In the genomic region with DNA sequence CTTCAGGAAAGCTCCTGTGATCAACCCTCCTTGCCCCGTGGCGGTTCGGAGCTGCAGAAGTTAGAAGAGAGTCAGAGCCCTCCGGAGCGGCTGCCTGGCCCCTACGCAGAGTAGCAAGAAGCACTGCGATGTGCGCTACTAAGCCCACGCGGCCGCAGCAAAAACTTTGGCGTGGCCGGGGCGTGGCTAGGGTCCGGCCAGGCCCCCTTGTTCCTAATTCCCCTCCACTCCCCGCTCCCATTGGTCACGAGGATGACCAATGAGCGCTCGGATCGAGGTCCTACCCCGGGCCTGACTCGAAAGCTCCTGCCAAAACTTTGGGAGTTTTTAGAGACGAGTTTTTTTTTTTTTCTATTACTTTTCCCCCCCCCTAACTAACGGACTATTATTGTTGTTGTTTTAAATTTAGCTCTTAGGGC, we compare ENCODE assay signal across 8 cellular contexts. TPM values are rescaled to one million over a fixed set of nuclear protein-coding genes. Genes with fewer than 3 reads are reported as not detected.
A peak's percentile ranks its signal among the peaks of the same experiment; 100 is the strongest.
DNase-seq lines count a peak whose midpoint lies in the region; ATAC-seq, FAIRE-seq and TF ChIP-seq lines count a peak whose summit lies in the region.

A gene with protein sequence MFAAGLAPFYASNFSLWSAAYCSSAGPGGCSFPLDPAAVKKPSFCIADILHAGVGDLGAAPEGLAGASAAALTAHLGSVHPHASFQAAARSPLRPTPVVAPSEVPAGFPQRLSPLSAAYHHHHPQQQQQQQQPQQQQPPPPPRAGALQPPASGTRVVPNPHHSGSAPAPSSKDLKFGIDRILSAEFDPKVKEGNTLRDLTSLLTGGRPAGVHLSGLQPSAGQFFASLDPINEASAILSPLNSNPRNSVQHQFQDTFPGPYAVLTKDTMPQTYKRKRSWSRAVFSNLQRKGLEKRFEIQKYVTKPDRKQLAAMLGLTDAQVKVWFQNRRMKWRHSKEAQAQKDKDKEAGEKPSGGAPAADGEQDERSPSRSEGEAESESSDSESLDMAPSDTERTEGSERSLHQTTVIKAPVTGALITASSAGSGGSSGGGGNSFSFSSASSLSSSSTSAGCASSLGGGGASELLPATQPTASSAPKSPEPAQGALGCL (plus strand): TSS at position 354 of the 419 bp plus-strand sequence. CDS start 415 bp downstream, outside the sequence.

- no peak within 1 kb of the TSS for H3K4ac ChIP-seq in H1 (replicated peaks; ENCODE audit: insufficient read length, low read depth, low read length)

- no peak within 1 kb of the TSS for H2BK15ac ChIP-seq in H1 (ENCODE audit: low read length)

- no peak within 1 kb of the TSS for H2BK120ac ChIP-seq in H1 (replicated peaks; ENCODE audit: low read depth, low read length)

- peaks cover 96% of the 10 kb centered on the region for H3K27me3 Mint-ChIP-seq in stimulated activated naive CD8-positive, alpha-beta T cell treated with anti-CD3 and anti-CD28 coated beads, Interleukin-15, amount 100 ng/mL, for 72 hours

- peak; percentile 58 for ATAC-seq in GM21390 (IDR thresholded peaks at IDR 0.05; ENCODE audit: unreplicated experiment)
- ATAC-seq in stimulated activated naive CD8-positive, alpha-beta T cell treated with anti-CD3 and anti-CD28 coated beads, Interleukin-15, amount 100 ng/mL, for 72 hours: peak; percentile 66

- H4K5ac ChIP-seq in H1 (ENCODE audit: insufficient read length, low read depth, low read length): no peak within 1 kb of the TSS

- no peaks in the 10 kb centered on the region for H3K79me2 ChIP-seq in H1 (ENCODE audit: control insufficient read depth in 1 of 2, insufficient read depth in 2 of 2, low read length in 2 of 2)

- TF ChIP-seq RAD21 in H1 (IDR thresholded peaks at IDR 0.05 in 1 of 2, conservative IDR thresholded peaks at IDR 0.05 in 1 of 2; ENCODE audit: low read depth in 2 of 2, low read length in 2 of 2): no peak

- H3K4me3 Mint-ChIP-seq in stimulated activated naive CD8-positive, alpha-beta T cell treated with anti-CD3 and anti-CD28 coated beads, Interleukin-15, amount 100 ng/mL, for 72 hours: peak within 1 kb of the TSS; percentile 85 to 91

- DNase-seq in ELR (ENCODE audit: low read depth) (peak; percentile 93), HTR-8/SVneo (ENCODE audit: insufficient read length, low spot score) (peak; percentile 97), T1000 (lab: John Stamatoyannopoulos, UW) (peak; percentile 74), H1 (ENCODE audit: low read depth in 1 of 2, low spot score in 2 of 2) (peak in 1 of 2 experiments; percentile 78), lower leg skin (ENCODE audit: low spot score in 2 of 2) (peak; percentile 84 to 98), NCI-H1105 treated with DMSO at 0.1 percent for 48 hours (lab: John Stamatoyannopoulos, UW) (no peak)
- peak; percentile 37 to 39 for DNase-seq in stimulated activated naive CD8-positive, alpha-beta T cell treated with anti-CD3 and anti-CD28 coated beads, Interleukin-15, amount 100 ng/mL, for 72 hours

- no peak within 1 kb of the TSS for H2BK12ac ChIP-seq in H1 (ENCODE audit: low read depth, low read length)

- WGBS in H1 (ENCODE audit: extremely low coverage in 1 of 2, insufficient coverage in 1 of 2, insufficient read length in 1 of 2, insufficient replicate concordance in 2 of 2, low coverage in 1 of 2, low lambda C conversion rate in 2 of 2, missing lambda C conversion rate in 1 of 2), 2 experiments: 4% methylated on average over 21 of the region's 24 CpGs; no CpG with 5 or more reads in 1 of the 2 experiments
- WGBS in lower leg skin, 2 donors: 0 to 1% methylated on average over 18 to 24 of the region's 24 CpGs

- H3K27ac Mint-ChIP-seq in stimulated activated naive CD8-positive, alpha-beta T cell treated with anti-CD3 and anti-CD28 coated beads, Interleukin-15, amount 100 ng/mL, for 72 hours: peak within 1 kb of the TSS in 1 of 2 donors; percentile 10

- no peak within 1 kb of the TSS for H3K23ac ChIP-seq in H1 (ENCODE audit: insufficient read length)

- H3K79me1 ChIP-seq in H1 (ENCODE audit: low read depth, low read length): no peaks in the 10 kb centered on the region

- FAIRE-seq in HTR-8/SVneo (lab: Jason Lieb, UNC) (peak; percentile 60), H1 (lab: Jason Lieb, UNC) (no peak)

- H3K56ac ChIP-seq in H1 (replicated peaks; ENCODE audit: insufficient read length, low read depth, low read length): no peak within 1 kb of the TSS

- TF ChIP-seq EP300 in H1 (IDR thresholded peaks at IDR 0.05; ENCODE audit: borderline replicate concordance in 1 of 2, low read depth in 2 of 2, low read length in 2 of 2): no peak

- POLR2A ChIA-PET in H1 (lab: Charles Lee; ENCODE audit: partially characterized antibody): interaction anchor here (0.6 to 2.3 kb wide), 5 partner anchors 8 to 114 kb away, joined by 3 to 12 read pairs (median 4); no protein-coding TSS in a partner anchor

- H3K4me1 ChIP-seq in H1 (replicated peaks in 1 of 4; ENCODE audit: control insufficient read depth in 3 of 4, insufficient read depth in 4 of 4, low read length in 3 of 4): peaks cover 10 to 28% (median 16%) of the 10 kb centered on the region in 4 experiments

- intact Hi-C loops in lower leg skin (cut with DNase I; ENCODE audit: low total_unique reads): no loop called here

- peaks cover 47% of the 10 kb centered on the region for H3K4me1 Mint-ChIP-seq in stimulated activated naive CD8-positive, alpha-beta T cell treated with anti-CD3 and anti-CD28 coated beads, Interleukin-15, amount 100 ng/mL, for 72 hours

- H3K27me3 ChIP-seq in H1 (replicated peaks in 1 of 4; ENCODE audit: control insufficient read depth in 3 of 4, extremely low read depth in 1 of 4, insufficient read depth in 3 of 4, low read length in 3 of 4): peaks cover 81 to 99% (median 93%) of the 10 kb centered on the region in 4 experiments

- TF ChIP-seq CTCF in H1 (IDR thresholded peaks at IDR 0.05; ENCODE audit: control extremely low read depth in 1 of 3, insufficient read depth in 1 of 3, low read depth in 1 of 3, low read length in 3 of 3) (no peak), lower leg skin (IDR thresholded peaks at IDR 0.05) (no peak)

- peaks cover 11 to 24% of the 10 kb centered on the region in 2 experiments for H4K20me1 ChIP-seq in H1 (replicated peaks in 1 of 2; ENCODE audit: control insufficient read depth in 1 of 2, insufficient read depth in 2 of 2, low read length in 2 of 2)

- H4K8ac ChIP-seq in H1 (ENCODE audit: extremely low read depth, insufficient read depth, low read length): no peak within 1 kb of the TSS

- H3K4me3 ChIP-seq in H1 (ENCODE audit: extremely low read depth in 1 of 4, insufficient read depth in 2 of 4, low read depth in 3 of 4, low read length in 4 of 4): peak within 1 kb of the TSS; percentile 24 to 65 (median 37); a peak in 7 of 8 replicates
- peak within 1 kb of the TSS; percentile 57 for H3K4me3 ChIP-seq in lower leg skin (ENCODE audit: low read depth, poor library complexity, severe bottlenecking)

- TF ChIP-seq POLR2A in H1 (IDR thresholded peaks at IDR 0.05; ENCODE audit: control extremely low read depth in 1 of 2, low read depth in 2 of 2, low read length in 2 of 2) (no peak), lower leg skin (IDR thresholded peaks at IDR 0.05) (no peak)

- no peak within 1 kb of the TSS for H2AK5ac ChIP-seq in H1 (ENCODE audit: low read depth, low read length)

- no peak within 1 kb of the TSS for H3K18ac ChIP-seq in H1 (ENCODE audit: extremely low read depth, low read length)

- H4K91ac ChIP-seq in H1 (replicated peaks; ENCODE audit: insufficient read length, low read length): no peak within 1 kb of the TSS

- no peaks in the 10 kb centered on the region; a peak in 1 of 8 replicates for H3K36me3 ChIP-seq in H1 (ENCODE audit: control insufficient read depth in 2 of 4, insufficient read depth in 4 of 4, low read length in 3 of 4)

- H3K23me2 ChIP-seq in H1 (ENCODE audit: low read depth, low read length): peaks cover 10% of the 10 kb centered on the region; the same call in 1 of the 2 replicates

- no peaks in the 10 kb centered on the region for H3K9me3 Mint-ChIP-seq in stimulated activated naive CD8-positive, alpha-beta T cell treated with anti-CD3 and anti-CD28 coated beads, Interleukin-15, amount 100 ng/mL, for 72 hours

- H3K9me3 ChIP-seq in H1 (ENCODE audit: insufficient read depth in 2 of 2, low read depth in 1 of 2, low read length in 1 of 2): no peaks in the 10 kb centered on the region

- H3K27ac ChIP-seq in H1 (ENCODE audit: low read depth, low read length): no peak within 1 kb of the TSS

- peak within 1 kb of the TSS; percentile 76 to 95 for H3K4me2 ChIP-seq in H1 (ENCODE audit: insufficient read depth in 1 of 2, low read depth in 2 of 2, low read length in 2 of 2)

- no peak within 1 kb of the TSS for H3K14ac ChIP-seq in H1 (ENCODE audit: insufficient read length)

- CTCF ChIA-PET in H1 (lab: Charles Lee; ENCODE audit: partially characterized antibody): interaction anchor here (0.7 to 2.5 kb wide), 6 partner anchors 15 to 408 kb away, joined by 3 to 10 read pairs (median 3); no protein-coding TSS in a partner anchor

- H2BK20ac ChIP-seq in H1 (ENCODE audit: low read length): no peak within 1 kb of the TSS

- no peak within 1 kb of the TSS for H3K9ac ChIP-seq in H1 (replicated peaks in 1 of 4; ENCODE audit: extremely low read depth in 1 of 4, low read depth in 3 of 4, low read length in 3 of 4)

- no peak within 1 kb of the TSS for H2AFZ ChIP-seq in H1 (ENCODE audit: low read length)

- no peak within 1 kb of the TSS for H2BK5ac ChIP-seq in H1 (ENCODE audit: low read depth, low read length)

TF ChIP-seq in H1, 55 proteins besides CTCF, POLR2A, EP300 and RAD21:
- TF ChIP-seq HDAC2 (IDR thresholded peaks at IDR 0.05; ENCODE audit: borderline replicate concordance in 1 of 2, low read depth in 2 of 2, low read length in 2 of 2) (no peak), SP1 (IDR thresholded peaks at IDR 0.05; ENCODE audit: low read depth, low read length) (0 out of 2 replicates have a peak, but pooled peaks have one; percentile 48), RBBP5 (IDR thresholded peaks at IDR 0.05; ENCODE audit: borderline replicate concordance, low read depth, low read length) (peak; percentile 26; the same call in 1 of the 2 replicates)

RNA-seq across cellular contexts. Expression of the gene that starts here (rescaled TPM):
- total RNA-seq in H1 (2021; fragmentation: NEBNext Ultra II Directional; extraction: Animal tissue kit (Norgen Biotek cat#: 25700)): 0.30 and 0.50 TPM in 2 replicates
- 0.11 and 0.17 TPM in 2 replicates for polyA plus RNA-seq in H1 (2011; rRNA removed)
- 0.47 TPM for polyA plus RNA-seq in H1 (2011; cell fraction: cytosol; rRNA removed)
- polyA plus RNA-seq in H1 (2011; cell fraction: nucleus; rRNA removed): 0.56 TPM
- polyA plus RNA-seq in H1 (2012, experiment 1 of 2): 0.27 to 0.69 TPM (median 0.42 TPM) in 3 of 4 replicates, not detected in the other
- 0.67 TPM for polyA plus RNA-seq in H1 (2012, experiment 2 of 2)
- 0.16 TPM for polyA plus RNA-seq in H1 (2013, experiment 1 of 2)
- polyA plus RNA-seq in H1 (2013, experiment 2 of 2): 0.15 TPM
- 0.07 TPM in 1 of 2 replicates, not detected in the other for polyA minus RNA-seq in H1 (2011; rRNA and poly(A)+ RNA removed)
- polyA minus RNA-seq in H1 (2011; cell fraction: cytosol; rRNA and poly(A)+ RNA removed): not detected
- polyA minus RNA-seq in H1 (2011; cell fraction: nucleus; rRNA and poly(A)+ RNA removed): 0.30 TPM
- total RNA-seq in lower leg skin: 10 to 100 TPM in 1 of 4 donors, 1 to 10 TPM in 3; 2.9 to 12.9 (median 3.2) TPM
